In genomic region chr15:67108122-67108871, GRCh38 we compare ENCODE assay signal across 9 cellular contexts. TPM values are rescaled to one million over a fixed set of nuclear protein-coding genes. Genes with fewer than 3 reads are reported as not detected.
DNase-seq lines count a peak whose midpoint lies in the region; ATAC-seq and TF ChIP-seq lines count a peak whose summit lies in the region.
"Had no signal": no experiment of that assay in that cellular context is flagged by ENCODE, and none has a peak within 500 bp of the region (broad histone marks: within the 10 kb centered on the region; RNA-seq: fewer than 3 reads in every experiment).

No MANE protein-coding gene starts in this region.

- peaks cover 0 to 4% (median 0%) of the 10 kb centered on the region in 3 donors for H3K9me3 ChIP-seq in gastroesophageal sphincter
- H3K9me3 ChIP-seq in subcutaneous abdominal adipose tissue (ENCODE audit: control insufficient read depth in 5 of 5, low read length in 5 of 5), result peaks cover 0 to 4% (median 0%) of the 10 kb centered on the region in 5 donors

- peak overlapping the region; percentile 5 for H3K4me3 Mint-ChIP-seq in T-helper 1 cell treated with Interleukin-12 subunit alpha and Interleukin-12 subunit beta and Interleukin-4 antibody, amounts not matched to agents 30 μg/mL and 1 μg/mL, for 36 hours
- H3K4me3 Mint-ChIP-seq in T-cell, result peak overlapping the region in 1 of 3 donors; percentile 40

- peak overlapping the region in 3 of 5 donors; percentile 30 to 70 (median 42) for H3K9ac ChIP-seq in subcutaneous abdominal adipose tissue (ENCODE audit: low read length in 5 of 5)

- no peaks in the 10 kb centered on the region for H3K27me3 Mint-ChIP-seq in T-helper 1 cell treated with Interleukin-12 subunit alpha and Interleukin-12 subunit beta and Interleukin-4 antibody, amounts not matched to agents 30 μg/mL and 1 μg/mL, for 36 hours (ENCODE audit: low read depth)
- no peaks in the 10 kb centered on the region for H3K27me3 Mint-ChIP-seq in T-cell

- no peak for TF ChIP-seq POLR2A in gastroesophageal sphincter (IDR thresholded peaks at IDR 0.05)

- POLR2A ChIA-PET in T-cell (lab: Charles Lee), result no interaction called here

- H3K4me1 Mint-ChIP-seq in T-helper 1 cell treated with Interleukin-12 subunit alpha and Interleukin-12 subunit beta and Interleukin-4 antibody, amounts not matched to agents 30 μg/mL and 1 μg/mL, for 36 hours (ENCODE audit: low read depth), result peaks cover 84% of the 10 kb centered on the region
- peaks cover 19 to 47% (median 41%) of the 10 kb centered on the region in 3 donors for H3K4me1 Mint-ChIP-seq in T-cell

- TF ChIP-seq CTCF in gastroesophageal sphincter (IDR thresholded peaks at IDR 0.05), result no peak

- DNase-seq in T-helper 1 cell, result no peak
- no peak for DNase-seq in T-cell
- no peak for DNase-seq in dermis blood vessel endothelial cell
- no peak for DNase-seq in NCI-H446 (lab: John Stamatoyannopoulos, UW)
- DNase-seq in middle frontal gyrus (ENCODE audit: extremely low spot score, low spot score), result no peak
- DNase-seq: MG63 had no signal

- peak overlapping the region; percentile 58 for H3K27ac Mint-ChIP-seq in T-helper 1 cell treated with Interleukin-12 subunit alpha and Interleukin-12 subunit beta and Interleukin-4 antibody, amounts not matched to agents 30 μg/mL and 1 μg/mL, for 36 hours
- peak overlapping the region; percentile 69 for H3K27ac Mint-ChIP-seq in T-cell

- H3K4me1 ChIP-seq in gastroesophageal sphincter (peaks cover 17 to 79% (median 61%) of the 10 kb centered on the region in 3 donors), subcutaneous abdominal adipose tissue (ENCODE audit: control insufficient read depth in 5 of 5, insufficient read depth in 5 of 5, low read length in 5 of 5) (peaks cover 41 to 78% (median 69%) of the 10 kb centered on the region in 5 donors)

- peaks cover 14% of the 10 kb centered on the region for H3K9me3 Mint-ChIP-seq in T-helper 1 cell treated with Interleukin-12 subunit alpha and Interleukin-12 subunit beta and Interleukin-4 antibody, amounts not matched to agents 30 μg/mL and 1 μg/mL, for 36 hours
- H3K9me3 Mint-ChIP-seq in T-cell, result peaks cover 0 to 4% (median 0%) of the 10 kb centered on the region in 3 donors

- CTCF ChIA-PET in T-cell (lab: Charles Lee), result no interaction called here

- H3K36me3 Mint-ChIP-seq in T-helper 1 cell treated with Interleukin-12 subunit alpha and Interleukin-12 subunit beta and Interleukin-4 antibody, amounts not matched to agents 30 μg/mL and 1 μg/mL, for 36 hours (ENCODE audit: low read depth), result peaks cover 69% of the 10 kb centered on the region
- H3K36me3 Mint-ChIP-seq in T-cell, result peaks cover 39% of the 10 kb centered on the region

- H3K36me3 ChIP-seq in gastroesophageal sphincter (no peaks in the 10 kb centered on the region), subcutaneous abdominal adipose tissue (ENCODE audit: control insufficient read depth in 5 of 5, insufficient read depth in 5 of 5, low read length in 5 of 5) (no peaks in the 10 kb centered on the region)

- WGBS in gastroesophageal sphincter (ENCODE audit: low coverage in 1 of 2), 2 donors, result 63 to 73% methylated on average over 3 to 4 of the region's 9 CpGs

- H3K4me3 ChIP-seq in gastroesophageal sphincter, result no peak overlapping the region
- H3K4me3 ChIP-seq in subcutaneous abdominal adipose tissue (ENCODE audit: low read depth in 1 of 5, low read length in 5 of 5), result no peak overlapping the region
- H3K4me3 ChIP-seq: MG63 had no signal

- H3K27ac ChIP-seq in gastroesophageal sphincter (peak overlapping the region in 3 of 4 donors; percentile 20 to 82 (median 81)), subcutaneous abdominal adipose tissue (ENCODE audit: low read depth, low read length) (peak overlapping the region; percentile 85)

- ATAC-seq in T-cell (replicated peaks in 1 of 4), result no peak
- no peak for ATAC-seq in gastroesophageal sphincter

- TF ChIP-seq EP300 in gastroesophageal sphincter (IDR thresholded peaks at IDR 0.05), result no peak

- H3K27me3 ChIP-seq in gastroesophageal sphincter (no peaks in the 10 kb centered on the region), subcutaneous abdominal adipose tissue (ENCODE audit: control insufficient read depth in 5 of 5, insufficient read depth in 4 of 5, low read length in 5 of 5) (no peaks in the 10 kb centered on the region)
- H3K27me3 ChIP-seq: MG63 had no signal

RNA-seq across cellular contexts. Expression of gene SMAD3, which starts 42.9 kb away (rescaled TPM):
- total RNA-seq in T-cell, result 100 to 1,000 TPM in 3 of 5 donors, 10 to 100 TPM in 2; 55.4 to 159 (median 110) TPM
- 10 to 100 TPM; 19.8 to 30.6 (median 25.9) TPM for total RNA-seq in gastroesophageal sphincter
- 16.5 and 29.9 TPM in 2 replicates for total RNA-seq in dermis blood vessel endothelial cell
